In genomic region chr1:234758851-234759250, GRCh38 we compare ENCODE assay signal across 12 cellular contexts.
DNase-seq lines count a peak whose midpoint lies in the region; ATAC-seq lines count a peak whose summit lies in the region.
"Had no signal": no experiment of that assay in that cellular context is flagged by ENCODE, and none has a peak within 500 bp of the region (broad histone marks: within the 10 kb centered on the region; RNA-seq: fewer than 3 reads in every experiment).

No MANE protein-coding gene starts in this region.

- peaks cover 4% of the 10 kb centered on the region for H3K27me3 Mint-ChIP-seq in activated CD4-positive, alpha-beta T cell treated with anti-CD3 and anti-CD28 coated beads for 36 hours
- H3K27me3 Mint-ChIP-seq in T-helper 1 cell treated with Interleukin-12 subunit alpha and Interleukin-12 subunit beta and Interleukin-4 antibody, amounts not matched to agents 30 μg/mL and 1 μg/mL, for 36 hours (ENCODE audit: low read depth) = peaks cover 5% of the 10 kb centered on the region
- H3K27me3 Mint-ChIP-seq in stimulated activated naive B cell treated with anti-CD40 and anti-IgM and Interleukin-4, amounts not matched to agents 10 μg/mL and 1 μg/mL and 100 μg/mL, for 72 hours = peaks cover 0 to 5% of the 10 kb centered on the region in 2 donors

- ATAC-seq in activated CD4-positive, alpha-beta T cell treated with anti-CD3 and anti-CD28 coated beads for 36 hours = peak; percentile 78
- peak; percentile 41 to 51 for ATAC-seq in stimulated activated naive B cell treated with anti-CD40 and anti-IgM and Interleukin-4, amounts not matched to agents 10 μg/mL and 1 μg/mL and 100 μg/mL, for 72 hours (replicated peaks)
- no peak for ATAC-seq in HG03095 (IDR thresholded peaks at IDR 0.05; ENCODE audit: unreplicated experiment)

- POLR2A ChIA-PET in activated CD4-positive, alpha-beta T cell treated with anti-CD3 and anti-CD28 coated beads for 36 hours (lab: Charles Lee) = interaction anchor here (0.6 kb wide), 1 partner anchor 79 kb away, joined by 3 read pairs; no protein-coding TSS in a partner anchor

- H3K9me3 Mint-ChIP-seq in activated CD4-positive, alpha-beta T cell treated with anti-CD3 and anti-CD28 coated beads for 36 hours (ENCODE audit: low read depth) = no peaks in the 10 kb centered on the region
- peaks cover 8% of the 10 kb centered on the region for H3K9me3 Mint-ChIP-seq in T-helper 1 cell treated with Interleukin-12 subunit alpha and Interleukin-12 subunit beta and Interleukin-4 antibody, amounts not matched to agents 30 μg/mL and 1 μg/mL, for 36 hours
- H3K9me3 Mint-ChIP-seq in stimulated activated naive B cell treated with anti-CD40 and anti-IgM and Interleukin-4, amounts not matched to agents 10 μg/mL and 1 μg/mL and 100 μg/mL, for 72 hours = peaks cover 0 to 4% of the 10 kb centered on the region in 2 donors

- DNase-seq in activated CD4-positive, alpha-beta T cell treated with anti-CD3 and anti-CD28 coated beads for 36 hours = peak; percentile 58
- DNase-seq in activated CD4-positive, alpha-beta T cell treated with anti-CD3 and anti-CD28 coated beads, Interleukin-2, amount 50 U/mL, for 48 hours = no peak
- peak; percentile 40 for DNase-seq in astrocyte of the hippocampus (ENCODE audit: low read depth, low spot score)
- DNase-seq in stimulated activated naive B cell treated with anti-CD40 and anti-IgM and Interleukin-4, amounts not matched to agents 10 μg/mL and 1 μg/mL and 100 μg/mL, for 72 hours = no peak
- DNase-seq in NAMALWA (ENCODE audit: low spot score) = no peak
- no peak for DNase-seq in NCI-H1436 treated with DMSO at 0.1 percent for 48 hours (lab: John Stamatoyannopoulos, UW)
- DNase-seq: amygdala, left ventricle myocardium inferior, NCI-H2171, stomach had no signal

- peaks cover 30% of the 10 kb centered on the region for H3K4me1 Mint-ChIP-seq in activated CD4-positive, alpha-beta T cell treated with anti-CD3 and anti-CD28 coated beads for 36 hours
- H3K4me1 Mint-ChIP-seq in T-helper 1 cell treated with Interleukin-12 subunit alpha and Interleukin-12 subunit beta and Interleukin-4 antibody, amounts not matched to agents 30 μg/mL and 1 μg/mL, for 36 hours (ENCODE audit: low read depth) = peaks cover 35% of the 10 kb centered on the region
- peaks cover 4 to 19% of the 10 kb centered on the region in 2 donors for H3K4me1 Mint-ChIP-seq in stimulated activated naive B cell treated with anti-CD40 and anti-IgM and Interleukin-4, amounts not matched to agents 10 μg/mL and 1 μg/mL and 100 μg/mL, for 72 hours

- no peaks in the 10 kb centered on the region for H3K36me3 Mint-ChIP-seq in activated CD4-positive, alpha-beta T cell treated with anti-CD3 and anti-CD28 coated beads for 36 hours (ENCODE audit: low read depth)
- H3K36me3 Mint-ChIP-seq in T-helper 1 cell treated with Interleukin-12 subunit alpha and Interleukin-12 subunit beta and Interleukin-4 antibody, amounts not matched to agents 30 μg/mL and 1 μg/mL, for 36 hours (ENCODE audit: low read depth) = no peaks in the 10 kb centered on the region
- no peaks in the 10 kb centered on the region for H3K36me3 Mint-ChIP-seq in stimulated activated naive B cell treated with anti-CD40 and anti-IgM and Interleukin-4, amounts not matched to agents 10 μg/mL and 1 μg/mL and 100 μg/mL, for 72 hours

- H3K4me3 Mint-ChIP-seq in activated CD4-positive, alpha-beta T cell treated with anti-CD3 and anti-CD28 coated beads for 36 hours = no peak overlapping the region
- peak overlapping the region; percentile 56 for H3K4me3 Mint-ChIP-seq in T-helper 1 cell treated with Interleukin-12 subunit alpha and Interleukin-12 subunit beta and Interleukin-4 antibody, amounts not matched to agents 30 μg/mL and 1 μg/mL, for 36 hours
- no peak overlapping the region for H3K4me3 Mint-ChIP-seq in stimulated activated naive B cell treated with anti-CD40 and anti-IgM and Interleukin-4, amounts not matched to agents 10 μg/mL and 1 μg/mL and 100 μg/mL, for 72 hours

- H3K27ac Mint-ChIP-seq in activated CD4-positive, alpha-beta T cell treated with anti-CD3 and anti-CD28 coated beads for 36 hours = peak overlapping the region; percentile 77
- peak overlapping the region; percentile 73 for H3K27ac Mint-ChIP-seq in T-helper 1 cell treated with Interleukin-12 subunit alpha and Interleukin-12 subunit beta and Interleukin-4 antibody, amounts not matched to agents 30 μg/mL and 1 μg/mL, for 36 hours
- H3K27ac Mint-ChIP-seq in stimulated activated naive B cell treated with anti-CD40 and anti-IgM and Interleukin-4, amounts not matched to agents 10 μg/mL and 1 μg/mL and 100 μg/mL, for 72 hours = no peak overlapping the region

- CTCF ChIA-PET in activated CD4-positive, alpha-beta T cell treated with anti-CD3 and anti-CD28 coated beads for 36 hours (lab: Charles Lee) = interaction anchor here (0.6 kb wide), 1 partner anchor 340 kb away, joined by 3 read pairs; no protein-coding TSS in a partner anchor

- intact Hi-C loops in activated CD4-positive, alpha-beta T cell treated with anti-CD3 and anti-CD28 coated beads for 36 hours (cut with DNase I, micrococcal nuclease) = loop anchor here in 1 of 2 experiments (1.0 kb wide), 1 partner anchor 13 kb away; no protein-coding TSS in a partner anchor

Comparison
In these comparisons a context has a peak if more than half of its experiments do, and no peak if none do; other contexts are left out.
1. DNase-seq: peak in activated CD4-positive, alpha-beta T cell treated with anti-CD3 and anti-CD28 coated beads for 36 hours (single experiment) and astrocyte of the hippocampus (single experiment); none in activated CD4-positive, alpha-beta T cell treated with anti-CD3 and anti-CD28 coated beads, Interleukin-2, amount 50 U/mL, for 48 hours (0 of 2), stimulated activated naive B cell treated with anti-CD40 and anti-IgM and Interleukin-4, amounts not matched to agents 10 μg/mL and 1 μg/mL and 100 μg/mL, for 72 hours (single experiment), NAMALWA (single experiment) and NCI-H1436 treated with DMSO at 0.1 percent for 48 hours (single experiment).